In the genomic region with DNA sequence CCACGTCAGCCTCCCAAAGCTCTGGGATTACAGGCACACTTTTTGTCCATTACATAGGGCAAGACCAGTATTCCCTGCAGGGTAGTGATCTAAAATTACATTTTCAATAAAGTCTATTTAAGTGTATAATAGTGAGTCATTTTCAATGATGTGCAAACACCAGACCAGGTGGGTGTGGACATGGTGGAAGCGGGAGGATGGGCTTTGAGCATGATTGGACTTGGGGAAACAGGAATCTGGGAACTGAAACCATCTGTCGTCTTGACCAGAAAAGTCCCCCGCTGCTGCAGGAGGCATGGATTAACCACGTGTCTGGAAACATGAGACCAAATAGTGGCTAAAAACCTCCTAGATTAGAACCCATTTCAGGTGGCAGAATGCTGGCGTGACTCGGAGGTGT, we compare ENCODE assay signal across 9 cellular contexts. TPM values are rescaled to one million over a fixed set of nuclear protein-coding genes. Genes with fewer than 3 reads are reported as not detected.
DNase-seq lines count a peak whose midpoint lies in the region; ATAC-seq and TF ChIP-seq lines count a peak whose summit lies in the region.
"Had no signal": no experiment of that assay in that cellular context is flagged by ENCODE, and none has a peak within 500 bp of the region (broad histone marks: within the 10 kb centered on the region; RNA-seq: fewer than 3 reads in every experiment).

No MANE protein-coding gene starts in this region.

- H3F3A ChIP-seq in PC-3 (ENCODE audit: low read length, unreplicated experiment) = no peaks in the 10 kb centered on the region

- H3K4me3 ChIP-seq in HEK293 (ENCODE audit: low read depth, low read length) (no peak overlapping the region), PC-3 (ENCODE audit: low read length) (peak overlapping the region; percentile 53), fibroblast of pulmonary artery (replicated peaks; ENCODE audit: low read depth, low read length) (no peak overlapping the region), thymus (ENCODE audit: low read length) (no peak overlapping the region)

- no peak for TF ChIP-seq CTCF in HEK293 (tag by site-specific recombination; IDR thresholded peaks at IDR 0.05)
- no peak for TF ChIP-seq CTCF in PC-3 (conservative IDR thresholded peaks at IDR 0.05; ENCODE audit: low read depth, low read length)
- TF ChIP-seq CTCF in fibroblast of pulmonary artery (IDR thresholded peaks at IDR 0.05; ENCODE audit: low read length, missing control alignments) = no peak

- H3K9me3 ChIP-seq in HEK293 (ENCODE audit: control insufficient read depth, insufficient read depth, low read depth, low read length) = no peaks in the 10 kb centered on the region
- H3K9me3 ChIP-seq in PC-3 (ENCODE audit: low read length) = no peaks in the 10 kb centered on the region
- H3K9me3 ChIP-seq in thymus (ENCODE audit: control insufficient read depth) = no peaks in the 10 kb centered on the region

- H3K9me2 ChIP-seq in PC-3 (replicated peaks; ENCODE audit: low read length) = no peaks in the 10 kb centered on the region

- H3K27me3 ChIP-seq in PC-3 (ENCODE audit: low read length) (no peaks in the 10 kb centered on the region), thymus (ENCODE audit: control insufficient read depth, insufficient read depth) (no peaks in the 10 kb centered on the region)

- no peak overlapping the region for H3K27ac ChIP-seq in HEK293 (ENCODE audit: extremely low read depth, low read depth, low read length)
- H3K27ac ChIP-seq in PC-3 (ENCODE audit: low read length) = peak overlapping the region; percentile 99
- H3K27ac ChIP-seq in thymus (ENCODE audit: low read depth) = peak overlapping the region; percentile 76

- H3K9ac ChIP-seq in PC-3 (ENCODE audit: low read length) = peak overlapping the region; percentile 89

- peak overlapping the region; percentile 83 for H3K4me2 ChIP-seq in PC-3 (ENCODE audit: low read length)

- peak; percentile 74 for ATAC-seq in PC-3
- ATAC-seq in HG03432 (IDR thresholded peaks at IDR 0.05; ENCODE audit: unreplicated experiment) = no peak
- ATAC-seq in GM18505 (IDR thresholded peaks at IDR 0.05; ENCODE audit: unreplicated experiment) = no peak
- no peak for ATAC-seq in HG02840 (IDR thresholded peaks at IDR 0.05; ENCODE audit: low FRiP score, unreplicated experiment)
- ATAC-seq: activated T-helper 17 cell treated with anti-CD3 and anti-CD28 coated beads, Interleukin-2, amount 50 U/mL, for 72 hours; Right ventricle myocardium inferior had no signal

- H3K36me3 ChIP-seq in HEK293 (ENCODE audit: control insufficient read depth in 2 of 2, insufficient read depth in 1 of 2, low read length in 2 of 2) (no peaks in the 10 kb centered on the region), PC-3 (ENCODE audit: low read depth, low read length) (peaks cover 3% of the 10 kb centered on the region; the same call in 1 of the 2 replicates), thymus (ENCODE audit: control insufficient read depth, insufficient read depth) (no peaks in the 10 kb centered on the region)

- peak; percentile 88 for DNase-seq in PC-3
- peak; percentile 23 for DNase-seq in fibroblast of pulmonary artery (ENCODE audit: low read depth)

- no peaks in the 10 kb centered on the region for H4K20me1 ChIP-seq in PC-3 (ENCODE audit: low read length)

- no peak for TF ChIP-seq POLR2A in GM18505 (IDR thresholded peaks at IDR 0.05; ENCODE audit: borderline replicate concordance, extremely low read depth, insufficient read depth, insufficient read length)

- 88% methylated on average over 7 of the region's 7 CpGs for WGBS in thymus

- CTCF ChIA-PET in HEK293 (lab: Yijun Ruan, JAX) (interaction anchor here (0.6 to 6.9 kb wide), 5 partner anchors 15 to 270 kb away, joined by 3 to 101 read pairs (median 3); a partner anchor contains a TSS), PC-3 (lab: Charles Lee) (no interaction called here)

- POLR2A ChIA-PET in HEK293 (lab: Yijun Ruan, JAX) = no interaction called here
- POLR2A ChIA-PET in PC-3 (lab: Charles Lee; ENCODE audit: unreplicated experiment) = no interaction called here

- intact Hi-C loops in PC-3 (cut with micrococcal nuclease) = no loop called here

- H3K4me1 ChIP-seq in HEK293 (ENCODE audit: control insufficient read depth, insufficient read depth, low read length) = peaks cover 12% of the 10 kb centered on the region
- peaks cover 75% of the 10 kb centered on the region for H3K4me1 ChIP-seq in PC-3 (ENCODE audit: insufficient read depth, low read length)
- H3K4me1 ChIP-seq in thymus (ENCODE audit: control insufficient read depth, insufficient read depth, low read length) = no peaks in the 10 kb centered on the region

- BruUV-seq in PC-3 (replicated peaks; lab: Mats Ljungman, UMichigan) = no TSS peak

- peak overlapping the region; percentile 69; the same call in 1 of the 2 replicates for H2AFZ ChIP-seq in PC-3 (ENCODE audit: low read length)

- H3K79me2 ChIP-seq in PC-3 (ENCODE audit: low read length) = peaks cover 23% of the 10 kb centered on the region

TF ChIP-seq in HEK293, 187 proteins besides CTCF, POLR2A, EP300 and RAD21 (continues in another document):
- TF ChIP-seq, protein P1, sequence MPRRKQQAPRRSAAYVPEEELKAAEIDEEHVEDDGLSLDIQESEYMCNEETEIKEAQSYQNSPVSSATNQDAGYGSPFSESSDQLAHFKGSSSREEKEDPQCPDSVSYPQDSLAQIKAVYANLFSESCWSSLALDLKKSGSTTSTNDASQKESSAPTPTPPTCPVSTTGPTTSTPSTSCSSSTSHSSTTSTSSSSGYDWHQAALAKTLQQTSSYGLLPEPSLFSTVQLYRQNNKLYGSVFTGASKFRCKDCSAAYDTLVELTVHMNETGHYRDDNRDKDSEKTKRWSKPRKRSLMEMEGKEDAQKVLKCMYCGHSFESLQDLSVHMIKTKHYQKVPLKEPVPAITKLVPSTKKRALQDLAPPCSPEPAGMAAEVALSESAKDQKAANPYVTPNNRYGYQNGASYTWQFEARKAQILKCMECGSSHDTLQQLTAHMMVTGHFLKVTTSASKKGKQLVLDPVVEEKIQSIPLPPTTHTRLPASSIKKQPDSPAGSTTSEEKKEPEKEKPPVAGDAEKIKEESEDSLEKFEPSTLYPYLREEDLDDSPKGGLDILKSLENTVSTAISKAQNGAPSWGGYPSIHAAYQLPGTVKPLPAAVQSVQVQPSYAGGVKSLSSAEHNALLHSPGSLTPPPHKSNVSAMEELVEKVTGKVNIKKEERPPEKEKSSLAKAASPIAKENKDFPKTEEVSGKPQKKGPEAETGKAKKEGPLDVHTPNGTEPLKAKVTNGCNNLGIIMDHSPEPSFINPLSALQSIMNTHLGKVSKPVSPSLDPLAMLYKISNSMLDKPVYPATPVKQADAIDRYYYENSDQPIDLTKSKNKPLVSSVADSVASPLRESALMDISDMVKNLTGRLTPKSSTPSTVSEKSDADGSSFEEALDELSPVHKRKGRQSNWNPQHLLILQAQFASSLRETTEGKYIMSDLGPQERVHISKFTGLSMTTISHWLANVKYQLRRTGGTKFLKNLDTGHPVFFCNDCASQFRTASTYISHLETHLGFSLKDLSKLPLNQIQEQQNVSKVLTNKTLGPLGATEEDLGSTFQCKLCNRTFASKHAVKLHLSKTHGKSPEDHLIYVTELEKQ (tag by site-specific recombination; IDR thresholded peaks at IDR 0.05; ENCODE audit: borderline replicate concordance) = peak; percentile 49; the same call in 1 of the 2 replicates
- TF ChIP-seq ZBTB17 (tag by site-specific recombination; IDR thresholded peaks at IDR 0.05) = peak; percentile 92
- TF ChIP-seq, protein P2, sequence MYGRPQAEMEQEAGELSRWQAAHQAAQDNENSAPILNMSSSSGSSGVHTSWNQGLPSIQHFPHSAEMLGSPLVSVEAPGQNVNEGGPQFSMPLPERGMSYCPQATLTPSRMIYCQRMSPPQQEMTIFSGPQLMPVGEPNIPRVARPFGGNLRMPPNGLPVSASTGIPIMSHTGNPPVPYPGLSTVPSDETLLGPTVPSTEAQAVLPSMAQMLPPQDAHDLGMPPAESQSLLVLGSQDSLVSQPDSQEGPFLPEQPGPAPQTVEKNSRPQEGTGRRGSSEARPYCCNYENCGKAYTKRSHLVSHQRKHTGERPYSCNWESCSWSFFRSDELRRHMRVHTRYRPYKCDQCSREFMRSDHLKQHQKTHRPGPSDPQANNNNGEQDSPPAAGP (tag by site-specific recombination; IDR thresholded peaks at IDR 0.05) = peak; percentile 29; the same call in 1 of the 2 replicates
- TF ChIP-seq, protein P3, sequence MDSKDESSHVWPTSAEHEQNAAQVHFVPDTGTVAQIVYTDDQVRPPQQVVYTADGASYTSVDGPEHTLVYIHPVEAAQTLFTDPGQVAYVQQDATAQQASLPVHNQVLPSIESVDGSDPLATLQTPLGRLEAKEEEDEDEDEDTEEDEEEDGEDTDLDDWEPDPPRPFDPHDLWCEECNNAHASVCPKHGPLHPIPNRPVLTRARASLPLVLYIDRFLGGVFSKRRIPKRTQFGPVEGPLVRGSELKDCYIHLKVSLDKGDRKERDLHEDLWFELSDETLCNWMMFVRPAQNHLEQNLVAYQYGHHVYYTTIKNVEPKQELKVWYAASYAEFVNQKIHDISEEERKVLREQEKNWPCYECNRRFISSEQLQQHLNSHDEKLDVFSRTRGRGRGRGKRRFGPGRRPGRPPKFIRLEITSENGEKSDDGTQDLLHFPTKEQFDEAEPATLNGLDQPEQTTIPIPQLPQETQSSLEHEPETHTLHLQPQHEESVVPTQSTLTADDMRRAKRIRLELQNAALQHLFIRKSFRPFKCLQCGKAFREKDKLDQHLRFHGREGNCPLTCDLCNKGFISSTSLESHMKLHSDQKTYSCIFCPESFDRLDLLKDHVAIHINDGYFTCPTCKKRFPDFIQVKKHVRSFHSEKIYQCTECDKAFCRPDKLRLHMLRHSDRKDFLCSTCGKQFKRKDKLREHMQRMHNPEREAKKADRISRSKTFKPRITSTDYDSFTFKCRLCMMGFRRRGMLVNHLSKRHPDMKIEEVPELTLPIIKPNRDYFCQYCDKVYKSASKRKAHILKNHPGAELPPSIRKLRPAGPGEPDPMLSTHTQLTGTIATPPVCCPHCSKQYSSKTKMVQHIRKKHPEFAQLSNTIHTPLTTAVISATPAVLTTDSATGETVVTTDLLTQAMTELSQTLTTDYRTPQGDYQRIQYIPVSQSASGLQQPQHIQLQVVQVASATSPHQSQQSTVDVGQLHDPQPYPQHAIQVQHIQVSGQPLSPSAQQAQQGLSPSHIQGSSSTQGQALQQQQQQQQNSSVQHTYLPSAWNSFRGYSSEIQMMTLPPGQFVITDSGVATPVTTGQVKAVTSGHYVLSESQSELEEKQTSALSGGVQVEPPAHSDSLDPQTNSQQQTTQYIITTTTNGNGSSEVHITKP (tag by site-specific recombination; IDR thresholded peaks at IDR 0.05) = peak; percentile 93

RNA-seq across cellular contexts. Expression of a gene that starts 4.9 kb away (rescaled TPM):
- 48.7 and 61.6 TPM in 2 replicates for total RNA-seq in PC-3 (2014; rRNA removed)
- 175 TPM for polyA plus RNA-seq in thymus
- total RNA-seq: activated T-helper 17 cell treated with anti-CD3 and anti-CD28 coated beads, Interleukin-2, amount 50 U/mL, for 72 hours had no signal

RNA-seq across cellular contexts. Expression of a gene that starts 14.4 kb away (rescaled TPM):
- 0.22 TPM in 1 of 2 replicates, not detected in the other for total RNA-seq in PC-3 (2014; rRNA removed)
- polyA plus RNA-seq in thymus = 9.8 TPM

RNA-seq across cellular contexts. Expression of a gene that starts 18.1 kb away (rescaled TPM):
- total RNA-seq in PC-3 (2014; rRNA removed) = not detected in 2 replicates
- polyA plus RNA-seq in thymus = 17.1 TPM

RNA-seq across cellular contexts. Expression of a gene that starts 22.6 kb away (rescaled TPM):
- total RNA-seq in PC-3 (2014; rRNA removed) = not detected in 2 replicates
- 1.9 TPM for polyA plus RNA-seq in thymus
- total RNA-seq: Right ventricle myocardium inferior had no signal

RNA-seq across cellular contexts. Expression of a gene that starts 34.0 kb away (rescaled TPM):
- total RNA-seq in PC-3 (2014; rRNA removed) = 114 and 123 TPM in 2 replicates
- polyA plus RNA-seq in thymus = 136 TPM
